ENCODE assay signal across 13 cellular contexts in the genomic region with DNA sequence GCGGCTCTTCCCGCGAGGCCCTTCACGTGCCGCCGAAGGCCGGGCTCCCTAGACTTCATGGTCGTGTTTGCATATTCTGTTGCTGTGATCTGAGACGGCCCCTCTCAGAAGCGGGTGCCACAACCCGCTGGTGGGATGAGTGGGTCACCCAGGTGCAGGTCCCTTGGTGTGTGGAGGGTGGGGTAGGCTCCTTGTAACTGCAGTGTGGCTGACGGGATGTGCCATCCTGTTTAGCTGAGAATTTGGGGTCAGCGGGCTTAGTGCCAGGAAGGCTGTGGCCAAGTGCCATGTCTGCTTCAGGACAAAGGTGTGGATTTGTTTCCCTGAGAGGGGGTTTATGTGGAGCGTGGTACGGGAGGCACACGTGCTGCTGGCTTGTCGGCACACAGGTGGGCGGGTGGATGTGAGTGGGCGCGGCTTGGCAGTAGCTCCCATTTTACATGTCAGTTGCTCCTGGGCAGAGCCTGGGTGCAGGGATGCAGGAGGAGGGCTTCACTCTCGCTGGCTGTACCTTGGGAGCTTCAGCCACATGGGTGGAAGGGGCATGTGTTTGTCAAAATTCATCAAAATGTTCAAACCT. TPM values are rescaled to one million over a fixed set of nuclear protein-coding genes. Genes with fewer than 3 reads are reported as not detected.
DNase-seq lines count a peak whose midpoint lies in the region; ATAC-seq and TF ChIP-seq lines count a peak whose summit lies in the region.
"Had no signal": no experiment of that assay in that cellular context is flagged by ENCODE, and none has a peak within 500 bp of the region (broad histone marks: within the 10 kb centered on the region; RNA-seq: fewer than 3 reads in every experiment).

No MANE protein-coding gene starts in this region.

- intact Hi-C loops in activated CD8-positive, alpha-beta T cell treated with anti-CD3 and anti-CD28 coated beads for 36 hours (cut with micrococcal nuclease): no loop called here

- H3K4me3 Mint-ChIP-seq in activated CD8-positive, alpha-beta T cell treated with anti-CD3 and anti-CD28 coated beads for 36 hours: no peak overlapping the region
- no peak overlapping the region for H3K4me3 Mint-ChIP-seq in activated CD8-positive, alpha-beta T cell treated with anti-CD3 and anti-CD28 coated beads, Interleukin-2, amount 10 ng/mL, durations not matched to agents 7 days and 5 days

- H3K4me3 ChIP-seq in hepatocyte (no peak overlapping the region), upper lobe of left lung (no peak overlapping the region)
- H3K4me3 ChIP-seq: adrenal gland had no signal

- ATAC-seq in activated CD8-positive, alpha-beta T cell treated with anti-CD3 and anti-CD28 coated beads for 36 hours: no peak
- ATAC-seq in activated CD8-positive, alpha-beta T cell treated with anti-CD3 and anti-CD28 coated beads, Interleukin-2, amount 10 ng/mL, durations not matched to agents 7 days and 5 days: no peak
- ATAC-seq in upper lobe of left lung (ENCODE audit: low FRiP score in 2 of 2): no peak
- no peak for ATAC-seq in HG03135 (IDR thresholded peaks at IDR 0.05; ENCODE audit: unreplicated experiment)

- no peaks in the 10 kb centered on the region for H3K9me2 ChIP-seq in hepatocyte (replicated peaks; ENCODE audit: insufficient read depth)

- no peaks in the 10 kb centered on the region for H3K27me3 Mint-ChIP-seq in activated CD8-positive, alpha-beta T cell treated with anti-CD3 and anti-CD28 coated beads for 36 hours
- no peaks in the 10 kb centered on the region for H3K27me3 Mint-ChIP-seq in activated CD8-positive, alpha-beta T cell treated with anti-CD3 and anti-CD28 coated beads, Interleukin-2, amount 10 ng/mL, durations not matched to agents 7 days and 5 days (ENCODE audit: low read depth)

- H3K79me2 ChIP-seq in hepatocyte: peaks cover 3% of the 10 kb centered on the region

- TF ChIP-seq CTCF in activated CD8-positive, alpha-beta T cell treated with anti-CD3 and anti-CD28 coated beads for 36 hours (IDR thresholded peaks at IDR 0.05): no peak
- TF ChIP-seq CTCF in hepatocyte (IDR thresholded peaks at IDR 0.05; ENCODE audit: poor library complexity): no peak
- no peak for TF ChIP-seq CTCF in upper lobe of left lung (IDR thresholded peaks at IDR 0.05)

- POLR2A ChIA-PET in activated CD8-positive, alpha-beta T cell treated with anti-CD3 and anti-CD28 coated beads for 36 hours (lab: Charles Lee): no interaction called here
- POLR2A ChIA-PET in activated CD8-positive, alpha-beta T cell treated with anti-CD3 and anti-CD28 coated beads, Interleukin-2, amount 10 ng/mL, durations not matched to agents 7 days and 5 days (lab: Charles Lee): no interaction called here

- no peaks in the 10 kb centered on the region for H3K27me3 ChIP-seq in hepatocyte
- no peaks in the 10 kb centered on the region for H3K27me3 ChIP-seq in upper lobe of left lung
- H3K27me3 ChIP-seq: adrenal gland had no signal

- no peak for TF ChIP-seq POLR2A in upper lobe of left lung (IDR thresholded peaks at IDR 0.05)

- CTCF ChIA-PET in activated CD8-positive, alpha-beta T cell treated with anti-CD3 and anti-CD28 coated beads for 36 hours (lab: Charles Lee): no interaction called here
- CTCF ChIA-PET in activated CD8-positive, alpha-beta T cell treated with anti-CD3 and anti-CD28 coated beads, Interleukin-2, amount 10 ng/mL, durations not matched to agents 7 days and 5 days (lab: Charles Lee): no interaction called here

- no peaks in the 10 kb centered on the region for H3K4me1 ChIP-seq in hepatocyte (ENCODE audit: insufficient read depth)
- peaks cover 0 to 37% (median 27%) of the 10 kb centered on the region in 4 donors for H3K4me1 ChIP-seq in upper lobe of left lung

- peaks cover 9% of the 10 kb centered on the region for H4K20me1 ChIP-seq in hepatocyte (ENCODE audit: insufficient read depth, poor library complexity, severe bottlenecking)

- TF ChIP-seq EP300 in upper lobe of left lung (IDR thresholded peaks at IDR 0.05): no peak

- no peak overlapping the region for H3K4me2 ChIP-seq in hepatocyte

- no peak overlapping the region for H2AFZ ChIP-seq in hepatocyte

- peaks cover 2% of the 10 kb centered on the region for H3K36me3 Mint-ChIP-seq in activated CD8-positive, alpha-beta T cell treated with anti-CD3 and anti-CD28 coated beads for 36 hours (ENCODE audit: low read depth)
- H3K36me3 Mint-ChIP-seq in activated CD8-positive, alpha-beta T cell treated with anti-CD3 and anti-CD28 coated beads, Interleukin-2, amount 10 ng/mL, durations not matched to agents 7 days and 5 days (ENCODE audit: low read depth): no peaks in the 10 kb centered on the region

- H3K9me3 ChIP-seq in hepatocyte (ENCODE audit: low read depth) (no peaks in the 10 kb centered on the region), upper lobe of left lung (no peaks in the 10 kb centered on the region)
- H3K9me3 ChIP-seq: adrenal gland had no signal

- peaks cover 6% of the 10 kb centered on the region for H3K4me1 Mint-ChIP-seq in activated CD8-positive, alpha-beta T cell treated with anti-CD3 and anti-CD28 coated beads for 36 hours (ENCODE audit: low read depth)
- H3K4me1 Mint-ChIP-seq in activated CD8-positive, alpha-beta T cell treated with anti-CD3 and anti-CD28 coated beads, Interleukin-2, amount 10 ng/mL, durations not matched to agents 7 days and 5 days (ENCODE audit: low read depth): no peaks in the 10 kb centered on the region

- WGBS in hepatocyte (ENCODE audit: low lambda C conversion rate, missing lambda C conversion rate): 88% methylated on average over 21 of the region's 21 CpGs
- WGBS in upper lobe of left lung, 2 donors: 75 to 82% methylated on average over 7 to 21 of the region's 21 CpGs

- H3K27ac Mint-ChIP-seq in activated CD8-positive, alpha-beta T cell treated with anti-CD3 and anti-CD28 coated beads for 36 hours: peak overlapping the region; percentile 20
- no peak overlapping the region for H3K27ac Mint-ChIP-seq in activated CD8-positive, alpha-beta T cell treated with anti-CD3 and anti-CD28 coated beads, Interleukin-2, amount 10 ng/mL, durations not matched to agents 7 days and 5 days

- H3K27ac ChIP-seq in angular gyrus (ENCODE audit: low read depth, low read length) (peak overlapping the region; percentile 56), hepatocyte (no peak overlapping the region), upper lobe of left lung (peak overlapping the region; percentile 35 to 64 (median 48))
- H3K27ac ChIP-seq: adrenal gland had no signal

- no peaks in the 10 kb centered on the region for H3K9me3 Mint-ChIP-seq in activated CD8-positive, alpha-beta T cell treated with anti-CD3 and anti-CD28 coated beads for 36 hours
- no peaks in the 10 kb centered on the region for H3K9me3 Mint-ChIP-seq in activated CD8-positive, alpha-beta T cell treated with anti-CD3 and anti-CD28 coated beads, Interleukin-2, amount 10 ng/mL, durations not matched to agents 7 days and 5 days (ENCODE audit: insufficient read depth)

- H3K36me3 ChIP-seq in hepatocyte (replicated peaks; ENCODE audit: insufficient read depth, low read depth): no peaks in the 10 kb centered on the region
- peaks cover 4 to 30% (median 17%) of the 10 kb centered on the region in 4 donors for H3K36me3 ChIP-seq in upper lobe of left lung

- DNase-seq in activated CD8-positive, alpha-beta T cell treated with anti-CD3 and anti-CD28 coated beads for 36 hours: no peak
- no peak for DNase-seq in activated CD8-positive, alpha-beta T cell treated with anti-CD3 and anti-CD28 coated beads, Interleukin-2, amount 10 ng/mL, durations not matched to agents 7 days and 5 days
- DNase-seq in hepatocyte (ENCODE audit: low spot score): peak; percentile 5
- DNase-seq in upper lobe of left lung: peak in 1 of 2 donors; percentile 48
- no peak for DNase-seq in DMS53 treated with DMSO at 0.1 percent for 48 hours (lab: John Stamatoyannopoulos, UW; ENCODE audit: unreplicated experiment)
- no peak for DNase-seq in stimulated activated naive CD4-positive, alpha-beta T cell treated with Interleukin-2 at 50 U/mL for 16 hours (lab: John Stamatoyannopoulos, UW)
- DNase-seq: activated CD4-positive, CD25-positive, alpha-beta regulatory T cell; effector CD4-positive, alpha-beta T cell; occipital lobe; stimulated activated CD4-positive, alpha-beta T cell treated with anti-CD3 and anti-CD28 coated beads, Interleukin-12 subunit alpha, Interleukin-12 subunit beta, amount 100 ng/mL, for 4 hours had no signal

RNA-seq across cellular contexts. Expression of a gene that starts 9.2 kb away (rescaled TPM):
- total RNA-seq in activated CD8-positive, alpha-beta T cell treated with anti-CD3 and anti-CD28 coated beads for 36 hours: under 1 TPM in 1 of 2 experiments, not detected in 1; 0.25 TPM
- total RNA-seq in activated CD8-positive, alpha-beta T cell treated with anti-CD3 and anti-CD28 coated beads, Interleukin-2, amount 10 ng/mL, durations not matched to agents 7 days and 5 days: under 1 TPM; 0.47 to 0.68 TPM
- total RNA-seq in hepatocyte (0.24 and 0.43 TPM in 2 replicates), upper lobe of left lung (10 to 100 TPM in 1 of 6 donors, 1 to 10 TPM in 5; 1.7 to 16.8 (median 5.8) TPM)
- 0.88 and 2.1 TPM in 2 replicates for polyA plus RNA-seq in hepatocyte

RNA-seq across cellular contexts. Expression of a gene that starts 14.5 kb away (rescaled TPM):
- 100 to 1,000 TPM; 119 to 133 TPM for total RNA-seq in activated CD8-positive, alpha-beta T cell treated with anti-CD3 and anti-CD28 coated beads for 36 hours
- total RNA-seq in activated CD8-positive, alpha-beta T cell treated with anti-CD3 and anti-CD28 coated beads, Interleukin-2, amount 10 ng/mL, durations not matched to agents 7 days and 5 days: 10 to 100 TPM; 89.0 to 94.0 TPM
- 75.4 and 77.9 TPM in 2 replicates for total RNA-seq in hepatocyte
- polyA plus RNA-seq in hepatocyte: 151 and 155 TPM in 2 replicates
- 100 to 1,000 TPM in 4 of 6 donors, 10 to 100 TPM in 2; 69.5 to 210 (median 111) TPM for total RNA-seq in upper lobe of left lung

RNA-seq across cellular contexts. Expression of a gene that starts 20.0 kb away (rescaled TPM):
- total RNA-seq in activated CD8-positive, alpha-beta T cell treated with anti-CD3 and anti-CD28 coated beads for 36 hours: 10 to 100 TPM; 60.7 to 62.7 TPM
- total RNA-seq in activated CD8-positive, alpha-beta T cell treated with anti-CD3 and anti-CD28 coated beads, Interleukin-2, amount 10 ng/mL, durations not matched to agents 7 days and 5 days: 10 to 100 TPM; 40.6 to 40.9 TPM
- total RNA-seq in hepatocyte (43.0 and 61.4 TPM in 2 replicates), upper lobe of left lung (10 to 100 TPM; 34.9 to 85.7 (median 53.3) TPM)
- polyA plus RNA-seq in hepatocyte: 95.2 and 100 TPM in 2 replicates

RNA-seq across cellular contexts. Expression of a gene that starts 27.5 kb away (rescaled TPM):
- 10 to 100 TPM; 89.6 to 90.7 TPM for total RNA-seq in activated CD8-positive, alpha-beta T cell treated with anti-CD3 and anti-CD28 coated beads for 36 hours
- 100 to 1,000 TPM in 1 of 2 experiments, 10 to 100 TPM in 1; 96.8 to 106 TPM for total RNA-seq in activated CD8-positive, alpha-beta T cell treated with anti-CD3 and anti-CD28 coated beads, Interleukin-2, amount 10 ng/mL, durations not matched to agents 7 days and 5 days
- 6.4 and 14.4 TPM in 2 replicates for total RNA-seq in hepatocyte
- polyA plus RNA-seq in hepatocyte: 25.1 and 30.3 TPM in 2 replicates
- 100 to 1,000 TPM in 1 of 6 donors, 10 to 100 TPM in 5; 18.8 to 174 (median 34.1) TPM for total RNA-seq in upper lobe of left lung

RNA-seq across cellular contexts. Expression of a gene that starts 31.8 kb away (rescaled TPM):
- total RNA-seq in activated CD8-positive, alpha-beta T cell treated with anti-CD3 and anti-CD28 coated beads for 36 hours: 1 to 10 TPM; 8.1 to 8.8 TPM
- 10 to 100 TPM; 13.1 to 15.0 TPM for total RNA-seq in activated CD8-positive, alpha-beta T cell treated with anti-CD3 and anti-CD28 coated beads, Interleukin-2, amount 10 ng/mL, durations not matched to agents 7 days and 5 days
- total RNA-seq in hepatocyte (28.4 and 30.2 TPM in 2 replicates), upper lobe of left lung (100 to 1,000 TPM in 1 of 6 donors, 10 to 100 TPM in 5; 40.5 to 101 (median 61.5) TPM)
- 30.8 and 32.7 TPM in 2 replicates for polyA plus RNA-seq in hepatocyte
